2 cellular contexts compared by ENCODE assay signal in genomic region chr17:35053204-35053603, GRCh38.
TF ChIP-seq lines count a peak whose summit lies in the region.

No MANE protein-coding gene starts in this region.

TF ChIP-seq in SK-N-SH, 30 proteins besides CTCF, POLR2A, EP300 and RAD21:
- no peak for TF ChIP-seq SIN3A (IDR thresholded peaks at IDR 0.05; ENCODE audit: borderline replicate concordance, low read depth, low read length)
- no peak for TF ChIP-seq TCF12 (IDR thresholded peaks at IDR 0.05)
- TF ChIP-seq EZH2phosphoT487 (IDR thresholded peaks at IDR 0.05; ENCODE audit: borderline replicate concordance, low read depth): no peak
- no peak for TF ChIP-seq USF2 (IDR thresholded peaks at IDR 0.05; ENCODE audit: borderline replicate concordance, low read depth, low read length)
- no peak for TF ChIP-seq REST (IDR thresholded peaks at IDR 0.05; ENCODE audit: low read depth, low read length)
- TF ChIP-seq MAX (IDR thresholded peaks at IDR 0.05; ENCODE audit: low read depth): no peak
- no peak for TF ChIP-seq IRF3 (IDR thresholded peaks at IDR 0.05; ENCODE audit: low read depth, low read length)
- no peak for TF ChIP-seq TEAD4 (IDR thresholded peaks at IDR 0.05; ENCODE audit: borderline replicate concordance, insufficient read depth)
- no peak for TF ChIP-seq ZBTB33 (IDR thresholded peaks at IDR 0.05; ENCODE audit: borderline replicate concordance, low read depth)
- TF ChIP-seq RCOR1 (IDR thresholded peaks at IDR 0.05; ENCODE audit: low read length): no peak
- TF ChIP-seq ELF1 (IDR thresholded peaks at IDR 0.05): no peak
- TF ChIP-seq FOXJ3 (CRISPR knock-in tag; IDR thresholded peaks at IDR 0.05): no peak
- TF ChIP-seq SMC3 (IDR thresholded peaks at IDR 0.05; ENCODE audit: low read depth, low read length): no peak
- TF ChIP-seq YY1 (IDR thresholded peaks at IDR 0.05; ENCODE audit: low read depth): no peak
TF ChIP-seq in SK-N-SH: peak in this region for 0.

TF ChIP-seq in SK-N-SH treated with all-trans-retinoic acid at 6 μM for 48 hours, 23 proteins besides CTCF, POLR2A, EP300 and RAD21:
- TF ChIP-seq SNAI2 (CRISPR knock-in tag; IDR thresholded peaks at IDR 0.05) (no peak), TOX (CRISPR knock-in tag; IDR thresholded peaks at IDR 0.05; ENCODE audit: borderline replicate concordance) (no peak)
